Comparison of ENCODE assay signal across 8 cellular contexts in the genomic region with DNA sequence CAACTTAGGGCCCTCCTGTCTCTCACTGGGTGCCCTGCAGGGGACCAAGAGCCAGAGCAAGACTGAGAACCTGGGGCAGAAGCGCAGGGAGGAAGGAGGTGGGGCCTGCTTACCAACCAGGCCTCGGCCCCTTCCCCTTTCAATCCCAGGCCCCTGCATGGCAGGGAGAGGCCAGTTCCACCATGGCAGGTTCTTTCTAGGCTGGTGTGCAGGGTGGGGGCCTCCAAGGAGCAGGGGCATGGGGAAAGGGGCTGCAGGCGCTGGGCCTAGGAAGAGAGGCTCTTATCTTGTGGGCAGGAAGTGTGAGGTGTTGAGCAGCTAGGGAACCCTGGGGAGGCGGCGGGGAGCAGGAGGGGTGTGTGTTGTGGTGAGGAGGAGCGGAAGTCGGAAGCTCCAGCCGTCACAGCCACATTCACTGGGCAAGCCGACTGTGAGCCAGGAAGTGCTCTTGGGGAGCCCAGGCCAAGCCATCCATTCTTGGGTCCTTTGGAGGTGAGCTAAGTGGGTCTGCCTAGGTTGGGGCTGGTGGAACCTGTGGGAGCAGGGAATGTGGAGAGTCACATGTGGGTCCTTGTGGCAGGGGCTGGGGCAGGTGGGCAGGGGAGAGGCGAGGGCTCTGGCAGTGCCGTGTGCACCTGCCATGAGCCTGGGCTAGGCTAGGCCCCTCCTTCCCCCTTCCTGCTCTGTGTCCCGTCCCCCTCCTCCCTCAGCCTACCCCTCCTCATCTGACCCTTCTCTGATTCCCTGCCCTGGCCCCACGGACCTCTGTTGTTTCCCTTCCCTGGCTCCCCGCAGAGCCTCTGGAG. TPM values are rescaled to one million over a fixed set of nuclear protein-coding genes. Genes with fewer than 3 reads are reported as not detected.
A peak's percentile ranks its signal among the peaks of the same experiment; 100 is the strongest.
DNase-seq lines count a peak whose midpoint lies in the region; ATAC-seq and TF ChIP-seq lines count a peak whose summit lies in the region.

Gene PSD4 (plus strand): TSS at position 409 of the 806 bp plus-strand sequence. CDS start 8,486 bp downstream, outside the sequence.

- ATAC-seq in GM21619 (IDR thresholded peaks at IDR 0.05; ENCODE audit: unreplicated experiment) = peak; percentile 78

- H3K4me1 Mint-ChIP-seq in glutamatergic neuron (ENCODE audit: low read depth, unreplicated experiment) = peaks cover 3% of the 10 kb centered on the region

- intact Hi-C loops in head of caudate nucleus (cut with DNase I) = no loop called here

- H3K27me3 Mint-ChIP-seq in glutamatergic neuron (ENCODE audit: unreplicated experiment) = peaks cover 9% of the 10 kb centered on the region

- DNase-seq in Daoy (ENCODE audit: low read depth) = peak; percentile 79
- no peak for DNase-seq in M059J (ENCODE audit: low read depth)
- DNase-seq in activated CD8-positive, alpha-beta memory T cell treated with anti-CD3 and anti-CD28 coated beads for 1 hour (ENCODE audit: extremely low read depth in 1 of 2, low read depth in 1 of 2) = peak; percentile 67 to 73
- peak in 29 of 42 donors; percentile 18 to 65 (median 39) for DNase-seq in head of caudate nucleus
- peak; percentile 57 to 72 for DNase-seq in stimulated activated CD4-positive, alpha-beta T cell treated with anti-CD3 and anti-CD28 coated beads, Interleukin-1b, Interleukin-23, amount 100 ng/mL, for 1 hour (ENCODE audit: low read depth in 2 of 2)
- no peak for DNase-seq in glutamatergic neuron
- no peak for DNase-seq in superior temporal gyrus (ENCODE audit: extremely low spot score)

- peaks cover 2% of the 10 kb centered on the region for H3K9me3 Mint-ChIP-seq in glutamatergic neuron (ENCODE audit: unreplicated experiment)

- TF ChIP-seq CTCF in glutamatergic neuron (IDR thresholded peaks at IDR 0.05; ENCODE audit: partially characterized antibody, unreplicated experiment) = no peak

- no peaks in the 10 kb centered on the region for H3K36me3 Mint-ChIP-seq in glutamatergic neuron (ENCODE audit: unreplicated experiment)

- no peak within 1 kb of the TSS for H3K4me3 Mint-ChIP-seq in glutamatergic neuron (ENCODE audit: unreplicated experiment)

- no peak within 1 kb of the TSS for H3K27ac Mint-ChIP-seq in glutamatergic neuron (ENCODE audit: unreplicated experiment)

RNA-seq across cellular contexts. Expression of gene PSD4, which starts in this region (rescaled TPM):
- total RNA-seq in Daoy (2014; rRNA removed; shearing (Covaris generic)) = 7.5 and 13.3 TPM in 2 replicates
- 6.4 and 14.7 TPM in 2 replicates for total RNA-seq in M059J (2014; rRNA removed; shearing (Covaris generic))
- 1.2 TPM for total RNA-seq in glutamatergic neuron (ENCODE audit: unreplicated experiment)

Comparison
In these comparisons a context has a peak if more than half of its experiments do, and no peak if none do; other contexts are left out.
1. DNase-seq: peak in Daoy (single experiment), activated CD8-positive, alpha-beta memory T cell treated with anti-CD3 and anti-CD28 coated beads for 1 hour (2 of 2), head of caudate nucleus (29 of 42) and stimulated activated CD4-positive, alpha-beta T cell treated with anti-CD3 and anti-CD28 coated beads, Interleukin-1b, Interleukin-23, amount 100 ng/mL, for 1 hour (2 of 2); none in M059J (single experiment), glutamatergic neuron (single experiment) and superior temporal gyrus (single experiment).